Comparison of ENCODE assay signal across 27 cellular contexts in genomic region chr10:44847110-44847509, GRCh38.
"Had no signal": no experiment of that assay in that cellular context is flagged by ENCODE, and none has a peak within 500 bp of the region (broad histone marks: within the 10 kb centered on the region; RNA-seq: fewer than 3 reads in every experiment).

No MANE protein-coding gene starts in this region.

- H3K27me3 Mint-ChIP-seq: stimulated activated naive CD8-positive, alpha-beta T cell treated with anti-CD3 and anti-CD28 coated beads, Interleukin-15, Interleukin-2, amounts not matched to agents 100 ng/mL and 50 ng/mL, for 24 hours had no signal

- H3K27me3 ChIP-seq: stomach, suprapubic skin, testis, thyroid gland, tibial artery, tibial nerve, transverse colon, upper lobe of left lung, upper lobe of right lung, uterus, vagina had no signal

- H3K9me3 Mint-ChIP-seq: stimulated activated effector memory CD8-positive, alpha-beta T cell treated with anti-CD3 and anti-CD28 coated beads, Interleukin-12 subunit alpha, Interleukin-12 subunit beta, amount 100 ng/mL, for 72 hours; stimulated activated memory B cell treated with anti-CD40 and anti-IgM and Interleukin-4, amounts not matched to agents 10 μg/mL and 1 μg/mL and 100 μg/mL, for 72 hours; stimulated activated naive CD8-positive, alpha-beta T cell treated with anti-CD3 and anti-CD28 coated beads, Interleukin-15, amount 100 ng/mL, for 72 hours; stimulated activated naive CD8-positive, alpha-beta T cell treated with anti-CD3 and anti-CD28 coated beads, Interleukin-15, Interleukin-2, amounts not matched to agents 100 ng/mL and 50 ng/mL, for 24 hours; type B pancreatic cell had no signal

- H3K4me1 Mint-ChIP-seq: stimulated activated effector memory CD8-positive, alpha-beta T cell treated with anti-CD3 and anti-CD28 coated beads, Interleukin-12 subunit alpha, Interleukin-12 subunit beta, amount 100 ng/mL, for 72 hours; stimulated activated memory B cell treated with anti-CD40 and anti-IgM and Interleukin-4, amounts not matched to agents 10 μg/mL and 1 μg/mL and 100 μg/mL, for 72 hours; stimulated activated naive B cell treated with anti-CD40 and anti-IgM and Interleukin-4, amounts not matched to agents 10 μg/mL and 1 μg/mL and 100 μg/mL, for 72 hours; stimulated activated naive CD8-positive, alpha-beta T cell treated with anti-CD3 and anti-CD28 coated beads, Interleukin-15, amount 100 ng/mL, for 72 hours had no signal

- H3K4me3 ChIP-seq: stomach, suprapubic skin, testis, thoracic aorta, thyroid gland, tibial artery, tibial nerve, transverse colon, upper lobe of left lung, upper lobe of right lung, uterus, vagina had no signal

- H3K36me3 ChIP-seq: stomach, suprapubic skin, thoracic aorta, thyroid gland, tibial artery, transverse colon, upper lobe of left lung, upper lobe of right lung, uterus, vagina had no signal

- H3K36me3 Mint-ChIP-seq: stimulated activated effector memory CD8-positive, alpha-beta T cell treated with anti-CD3 and anti-CD28 coated beads, Interleukin-12 subunit alpha, Interleukin-12 subunit beta, amount 100 ng/mL, for 72 hours; stimulated activated memory B cell treated with anti-CD40 and anti-IgM and Interleukin-4, amounts not matched to agents 10 μg/mL and 1 μg/mL and 100 μg/mL, for 72 hours; stimulated activated naive B cell treated with anti-CD40 and anti-IgM and Interleukin-4, amounts not matched to agents 10 μg/mL and 1 μg/mL and 100 μg/mL, for 72 hours; type B pancreatic cell had no signal

- H3K27ac ChIP-seq: stomach, suprapubic skin, testis, thoracic aorta, thyroid gland, tibial artery, tibial nerve, transverse colon, upper lobe of left lung, upper lobe of right lung, uterus, vagina had no signal

- H3K27ac Mint-ChIP-seq: stimulated activated effector memory CD8-positive, alpha-beta T cell treated with anti-CD3 and anti-CD28 coated beads, Interleukin-12 subunit alpha, Interleukin-12 subunit beta, amount 100 ng/mL, for 72 hours; stimulated activated memory B cell treated with anti-CD40 and anti-IgM and Interleukin-4, amounts not matched to agents 10 μg/mL and 1 μg/mL and 100 μg/mL, for 72 hours; stimulated activated naive B cell treated with anti-CD40 and anti-IgM and Interleukin-4, amounts not matched to agents 10 μg/mL and 1 μg/mL and 100 μg/mL, for 72 hours; stimulated activated naive CD8-positive, alpha-beta T cell treated with anti-CD3 and anti-CD28 coated beads, Interleukin-15, amount 100 ng/mL, for 72 hours; stimulated activated naive CD8-positive, alpha-beta T cell treated with anti-CD3 and anti-CD28 coated beads, Interleukin-15, Interleukin-2, amounts not matched to agents 100 ng/mL and 50 ng/mL, for 24 hours; type B pancreatic cell had no signal

- H3K4me3 Mint-ChIP-seq: stimulated activated effector memory CD8-positive, alpha-beta T cell treated with anti-CD3 and anti-CD28 coated beads, Interleukin-12 subunit alpha, Interleukin-12 subunit beta, amount 100 ng/mL, for 72 hours; stimulated activated memory B cell treated with anti-CD40 and anti-IgM and Interleukin-4, amounts not matched to agents 10 μg/mL and 1 μg/mL and 100 μg/mL, for 72 hours; stimulated activated naive B cell treated with anti-CD40 and anti-IgM and Interleukin-4, amounts not matched to agents 10 μg/mL and 1 μg/mL and 100 μg/mL, for 72 hours; stimulated activated naive CD8-positive, alpha-beta T cell treated with anti-CD3 and anti-CD28 coated beads, Interleukin-15, amount 100 ng/mL, for 72 hours; stimulated activated naive CD8-positive, alpha-beta T cell treated with anti-CD3 and anti-CD28 coated beads, Interleukin-15, Interleukin-2, amounts not matched to agents 100 ng/mL and 50 ng/mL, for 24 hours; type B pancreatic cell had no signal

- DNase-seq: stimulated activated CD4-positive, alpha-beta T cell treated with anti-CD3 and anti-CD28 coated beads, Interleukin-2, amount 100 ng/mL, for 48 hours; stimulated activated CD4-positive, alpha-beta T cell treated with anti-CD3 and anti-CD28 coated beads, Interleukin-4, amount 100 ng/mL, for 1 hour; stimulated activated CD4-positive, alpha-beta T cell treated with anti-CD3 and anti-CD28 coated beads, Interleukin-4, amount 100 ng/mL, for 24 hours; stimulated activated CD4-positive, alpha-beta T cell treated with anti-CD3 and anti-CD28 coated beads, Interleukin-4, amount 100 ng/mL, for 4 hours; stimulated activated CD8-positive, alpha-beta memory T cell treated with anti-CD3 and anti-CD28 coated beads, Interleukin-4, amount 100 ng/mL, for 48 hours; stimulated activated naive B cell treated with anti-CD40 and anti-IgM and Interleukin-4, amounts not matched to agents 10 μg/mL and 1 μg/mL and 100 μg/mL, for 72 hours; stimulated activated naive CD4-positive, alpha-beta T cell; stimulated activated naive CD4-positive, alpha-beta T cell treated with Interleukin-2 at 50 U/mL for 16 hours; stimulated activated naive CD8-positive, alpha-beta T cell treated with anti-CD3 and anti-CD28 coated beads, Interleukin-15, amount 100 ng/mL, for 72 hours; stimulated activated naive CD8-positive, alpha-beta T cell treated with anti-CD3 and anti-CD28 coated beads, Interleukin-15, Interleukin-2, amounts not matched to agents 100 U/mL and 50 U/mL, for 24 hours; stomach; substantia nigra; testis; thyroid gland; tibial artery; transverse colon; upper lobe of left lung; upper lobe of right lung; uterus had no signal

- H3K9me3 ChIP-seq: suprapubic skin, testis, thyroid gland, tibial artery, transverse colon, upper lobe of left lung, upper lobe of right lung, uterus, vagina had no signal

- H3K4me1 ChIP-seq: stomach, suprapubic skin, testis, thyroid gland, tibial artery, tibial nerve, transverse colon, upper lobe of left lung, upper lobe of right lung, uterus, vagina had no signal

- ATAC-seq: stimulated activated effector memory CD8-positive, alpha-beta T cell treated with anti-CD3 and anti-CD28 coated beads, Interleukin-12 subunit alpha, Interleukin-12 subunit beta, amount 100 ng/mL, for 72 hours; stimulated activated memory B cell treated with anti-CD40 and anti-IgM and Interleukin-4, amounts not matched to agents 10 μg/mL and 1 μg/mL and 100 μg/mL, for 72 hours; stimulated activated naive B cell treated with anti-CD40 and anti-IgM and Interleukin-4, amounts not matched to agents 10 μg/mL and 1 μg/mL and 100 μg/mL, for 72 hours; stimulated activated naive CD8-positive, alpha-beta T cell treated with anti-CD3 and anti-CD28 coated beads, Interleukin-15, amount 100 ng/mL, for 72 hours; stimulated activated naive CD8-positive, alpha-beta T cell treated with anti-CD3 and anti-CD28 coated beads, Interleukin-15, Interleukin-2, amounts not matched to agents 100 U/mL and 50 U/mL, for 24 hours; upper lobe of right lung had no signal
